In genomic region chr1:214933375-214933774, GRCh38 we compare ENCODE assay signal across 29 cellular contexts.
A peak's percentile ranks its signal among the peaks of the same experiment; 100 is the strongest.
DNase-seq lines count a peak whose midpoint lies in the region; ATAC-seq, FAIRE-seq and TF ChIP-seq lines count a peak whose summit lies in the region.
"Had no signal": no experiment of that assay in that cellular context is flagged by ENCODE, and none has a peak within 500 bp of the region (broad histone marks: within the 10 kb centered on the region; RNA-seq: fewer than 3 reads in every experiment).

No MANE protein-coding gene starts in this region.

- no peaks in the 10 kb centered on the region for H3K27me3 Mint-ChIP-seq in CD14-positive monocyte (ENCODE audit: low read depth in 3 of 3)
- H3K27me3 Mint-ChIP-seq: activated CD4-positive, alpha-beta T cell treated with anti-CD3 and anti-CD28 coated beads, Interleukin-2, amount 10 ng/mL, durations not matched to agents 7 days and 5 days; CD4-positive, CD25-positive, alpha-beta regulatory T cell; natural killer cell treated with Interleukin-12 subunit alpha and Interleukin-12 subunit beta and Interleukin-15 and Interleukin-18, amount 100 ng/mL, for 72 hours had no signal

- no peak for FAIRE-seq in A549 (lab: Jason Lieb, UNC)
- FAIRE-seq: A204.1 had no signal

- no peaks in the 10 kb centered on the region for H3K9me3 ChIP-seq in A549
- H3K9me3 ChIP-seq: psoas muscle, sigmoid colon, SJCRH30 had no signal

- intact Hi-C loops in CD14-positive monocyte (cut with micrococcal nuclease), result no loop called here

- H3K4me3 Mint-ChIP-seq in CD14-positive monocyte, result no peak overlapping the region
- H3K4me3 Mint-ChIP-seq: activated CD4-positive, alpha-beta T cell treated with anti-CD3 and anti-CD28 coated beads, Interleukin-2, amount 10 ng/mL, durations not matched to agents 7 days and 5 days; CD4-positive, CD25-positive, alpha-beta regulatory T cell; immature natural killer cell; natural killer cell treated with Interleukin-12 subunit alpha and Interleukin-12 subunit beta and Interleukin-15 and Interleukin-18, amount 100 ng/mL, for 72 hours had no signal

- 58% methylated on average over 4 of the region's 4 CpGs for WGBS in A549 (ENCODE audit: missing lambda C conversion rate)

- H3K36me3 Mint-ChIP-seq in CD14-positive monocyte, result no peaks in the 10 kb centered on the region
- H3K36me3 Mint-ChIP-seq: CD4-positive, CD25-positive, alpha-beta regulatory T cell; immature natural killer cell; natural killer cell treated with Interleukin-12 subunit alpha and Interleukin-12 subunit beta and Interleukin-15 and Interleukin-18, amount 100 ng/mL, for 72 hours had no signal

- no peak for TF ChIP-seq POLR2A in A549 (IDR thresholded peaks at IDR 0.05; ENCODE audit: low read length)

- H3K4me2 ChIP-seq in A549, result no peak overlapping the region

- POLR2A ChIA-PET in A549 (lab: Yijun Ruan, JAX), result no interaction called here

- no peak for TF ChIP-seq EP300 in A549 (IDR thresholded peaks at IDR 0.05)

- TF ChIP-seq CTCF in A549 (IDR thresholded peaks at IDR 0.05) (no peak), foreskin keratinocyte (conservative IDR thresholded peaks at IDR 0.05) (no peak), CD14-positive monocyte (IDR thresholded peaks at IDR 0.05) (no peak)

- DNase-seq in activated CD4-positive, alpha-beta T cell treated with anti-CD3 and anti-CD28 coated beads, Interleukin-2, amount 50 U/mL, for 48 hours, result peak; percentile 0 to 10
- DNase-seq in activated CD4-positive, alpha-beta T cell treated with anti-CD3 and anti-CD28 coated beads, Interleukin-2, amount 50 U/mL, for 1 hour, result no peak
- no peak for DNase-seq in A549 (ENCODE audit: low read depth in 1 of 2, low spot score in 1 of 2)
- DNase-seq in activated T-cell treated with anti-CD3 and anti-CD28 coated beads, Interleukin-2, amount 50 U/mL, for 48 hours, result peak; percentile 47 to 55
- no peak for DNase-seq in foreskin keratinocyte
- no peak for DNase-seq in activated gamma-delta T cell (lab: John Stamatoyannopoulos, UW)
- no peak for DNase-seq in CD14-positive monocyte (ENCODE audit: low spot score)
- DNase-seq: activated CD4-positive, alpha-beta T cell treated with anti-CD3 and anti-CD28 coated beads, Interleukin-2, amount 10 ng/mL, durations not matched to agents 7 days and 5 days; activated CD8-positive, alpha-beta memory T cell treated with anti-CD3 and anti-CD28 coated beads, Interleukin-2, amount 50 U/mL, for 4 hours; amniotic stem cell; CD4-positive, CD25-positive, alpha-beta regulatory T cell; DND-41; GOT3; immature natural killer cell; KG1; left colon; MM.1S; NCI-H2029; NCI-H510A treated with DMSO at 0.1 percent for 48 hours; psoas muscle; RPMI8226; sigmoid colon; SJCRH30; stimulated activated naive CD8-positive, alpha-beta T cell treated with anti-CD3 and anti-CD28 coated beads, Interleukin-15, Interleukin-2, amounts not matched to agents 100 U/mL and 50 U/mL, for 24 hours; T-helper 9 cell had no signal

- H3K27ac Mint-ChIP-seq in CD14-positive monocyte, result no peak overlapping the region
- H3K27ac Mint-ChIP-seq: activated CD4-positive, alpha-beta T cell treated with anti-CD3 and anti-CD28 coated beads, Interleukin-2, amount 10 ng/mL, durations not matched to agents 7 days and 5 days; CD4-positive, CD25-positive, alpha-beta regulatory T cell; immature natural killer cell; natural killer cell treated with Interleukin-12 subunit alpha and Interleukin-12 subunit beta and Interleukin-15 and Interleukin-18, amount 100 ng/mL, for 72 hours had no signal

- H3K9me3 Mint-ChIP-seq in CD14-positive monocyte, result peaks cover 0 to 2% (median 0%) of the 10 kb centered on the region in 7 donors
- H3K9me3 Mint-ChIP-seq: activated CD4-positive, alpha-beta T cell treated with anti-CD3 and anti-CD28 coated beads, Interleukin-2, amount 10 ng/mL, durations not matched to agents 7 days and 5 days; natural killer cell treated with Interleukin-12 subunit alpha and Interleukin-12 subunit beta and Interleukin-15 and Interleukin-18, amount 100 ng/mL, for 72 hours had no signal

- no peaks in the 10 kb centered on the region for H3K4me1 ChIP-seq in A549
- H3K4me1 ChIP-seq in foreskin keratinocyte, result no peaks in the 10 kb centered on the region
- H3K4me1 ChIP-seq: psoas muscle, sigmoid colon, SJCRH30 had no signal

- ATAC-seq in A549 (no peak), foreskin keratinocyte (peak; percentile 84), HG03460 (IDR thresholded peaks at IDR 0.05; ENCODE audit: unreplicated experiment) (no peak)
- ATAC-seq: left colon; natural killer cell treated with Interleukin-12 subunit alpha and Interleukin-12 subunit beta and Interleukin-15 and Interleukin-18, amount 100 ng/mL, for 72 hours; psoas muscle; stimulated activated naive CD8-positive, alpha-beta T cell treated with anti-CD3 and anti-CD28 coated beads, Interleukin-15, Interleukin-2, amounts not matched to agents 100 U/mL and 50 U/mL, for 24 hours had no signal

- CTCF ChIA-PET in A549 (lab: Yijun Ruan, JAX), result no interaction called here

- H3K27me3 ChIP-seq in foreskin keratinocyte, result no peaks in the 10 kb centered on the region
- H3K27me3 ChIP-seq: sigmoid colon, SJCRH30 had no signal

- no peak overlapping the region for H3K4me3 ChIP-seq in A549
- H3K4me3 ChIP-seq: psoas muscle, sigmoid colon, SJCRH30 had no signal

- H3K27ac ChIP-seq in A549 (no peak overlapping the region), foreskin keratinocyte (no peak overlapping the region)
- H3K27ac ChIP-seq: psoas muscle, sigmoid colon, SJCRH30, VCaP had no signal

- no peak for TF ChIP-seq RAD21 in A549 (conservative IDR thresholded peaks at IDR 0.05 in 1 of 2, IDR thresholded peaks at IDR 0.05 in 1 of 2)

- H3K4me1 Mint-ChIP-seq in CD14-positive monocyte, result no peaks in the 10 kb centered on the region
- H3K4me1 Mint-ChIP-seq: activated CD4-positive, alpha-beta T cell treated with anti-CD3 and anti-CD28 coated beads, Interleukin-2, amount 10 ng/mL, durations not matched to agents 7 days and 5 days; CD4-positive, CD25-positive, alpha-beta regulatory T cell; immature natural killer cell had no signal

TF ChIP-seq in A549, 52 proteins besides CTCF, POLR2A, EP300 and RAD21:
- no peak for TF ChIP-seq TFCP2L1 (CRISPR knock-in tag; IDR thresholded peaks at IDR 0.05)
- TF ChIP-seq, protein P1, sequence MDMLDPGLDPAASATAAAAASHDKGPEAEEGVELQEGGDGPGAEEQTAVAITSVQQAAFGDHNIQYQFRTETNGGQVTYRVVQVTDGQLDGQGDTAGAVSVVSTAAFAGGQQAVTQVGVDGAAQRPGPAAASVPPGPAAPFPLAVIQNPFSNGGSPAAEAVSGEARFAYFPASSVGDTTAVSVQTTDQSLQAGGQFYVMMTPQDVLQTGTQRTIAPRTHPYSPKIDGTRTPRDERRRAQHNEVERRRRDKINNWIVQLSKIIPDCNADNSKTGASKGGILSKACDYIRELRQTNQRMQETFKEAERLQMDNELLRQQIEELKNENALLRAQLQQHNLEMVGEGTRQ (IDR thresholded peaks at IDR 0.05), result peak; percentile 52

Comparison
In these comparisons a context has a peak if more than half of its experiments do, and no peak if none do; other contexts are left out.
1. DNase-seq: peak in activated CD4-positive, alpha-beta T cell treated with anti-CD3 and anti-CD28 coated beads, Interleukin-2, amount 50 U/mL, for 48 hours (2 of 2) and activated T-cell treated with anti-CD3 and anti-CD28 coated beads, Interleukin-2, amount 50 U/mL, for 48 hours (2 of 2); none in activated CD4-positive, alpha-beta T cell treated with anti-CD3 and anti-CD28 coated beads, Interleukin-2, amount 50 U/mL, for 1 hour (single experiment), A549 (0 of 2), foreskin keratinocyte (0 of 2), activated gamma-delta T cell (single experiment) and CD14-positive monocyte (single experiment).